Comparison of ENCODE assay signal across 22 cellular contexts in the genomic region with DNA sequence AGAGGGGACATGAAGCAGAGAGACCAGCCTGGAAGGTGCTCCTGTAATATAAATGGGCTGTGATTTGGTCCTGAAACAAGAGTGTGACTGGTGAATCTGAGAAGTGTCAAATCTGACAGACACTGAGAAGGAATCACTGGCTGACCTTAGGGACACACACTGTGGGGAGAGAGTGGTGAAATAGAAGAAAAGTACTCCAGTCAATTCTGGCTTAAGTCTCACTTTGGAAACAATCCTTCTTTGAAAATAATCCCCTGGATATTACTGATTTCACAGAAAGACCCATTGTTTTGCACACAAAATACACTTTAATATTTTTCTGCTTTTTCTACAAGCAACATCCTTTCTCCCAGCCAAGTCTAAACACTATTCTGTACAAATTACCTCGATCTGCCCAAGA.
"Had no signal": no experiment of that assay in that cellular context is flagged by ENCODE, and none has a peak within 500 bp of the region (broad histone marks: within the 10 kb centered on the region; RNA-seq: fewer than 3 reads in every experiment).

No MANE protein-coding gene starts in this region.

- H3K27ac Mint-ChIP-seq: activated CD8-positive, alpha-beta T cell treated with anti-CD3 and anti-CD28 coated beads for 36 hours; activated T-cell treated with anti-CD3 and anti-CD28 coated beads, Interleukin-2, amount 50 U/mL, for 24 hours; activated T-helper 2 cell treated with anti-CD3 and anti-CD28 coated beads, Interferon-gamma antibody, Interleukin-2, Interleukin-4, amounts not matched to agents 10 μg/mL and 5 μg/mL and 100 μg/mL, durations not matched to agents 14 hours and 24 hours and 36 hours had no signal

- H3K9me3 Mint-ChIP-seq: activated T-cell treated with anti-CD3 and anti-CD28 coated beads, Interleukin-2, amount 50 U/mL, for 24 hours; activated T-helper 2 cell treated with anti-CD3 and anti-CD28 coated beads, Interferon-gamma antibody, Interleukin-2, Interleukin-4, amounts not matched to agents 10 μg/mL and 5 μg/mL and 100 μg/mL, durations not matched to agents 14 hours and 24 hours and 36 hours; brain; central memory CD8-positive, alpha-beta T cell; naive thymus-derived CD4-positive, alpha-beta T cell had no signal

- FAIRE-seq: frontal cortex, kidney had no signal

- ATAC-seq: activated CD8-positive, alpha-beta T cell treated with anti-CD3 and anti-CD28 coated beads for 36 hours; mucosa of descending colon; naive thymus-derived CD4-positive, alpha-beta T cell had no signal

- H3K27me3 Mint-ChIP-seq: activated CD8-positive, alpha-beta T cell treated with anti-CD3 and anti-CD28 coated beads for 36 hours; activated T-cell treated with anti-CD3 and anti-CD28 coated beads, Interleukin-2, amount 50 U/mL, for 24 hours; brain; central memory CD8-positive, alpha-beta T cell; naive thymus-derived CD4-positive, alpha-beta T cell had no signal

- H3K27ac ChIP-seq: coronary artery, left lung, ovary, sigmoid colon, transverse colon, vagina had no signal

- H3K27me3 ChIP-seq: left lung, ovary, sigmoid colon, transverse colon, vagina had no signal

- DNase-seq: activated CD4-positive, alpha-beta T cell treated with anti-CD3 and anti-CD28 coated beads for 48 hours; activated CD4-positive, CD25-positive, alpha-beta regulatory T cell; activated CD8-positive, alpha-beta T cell treated with anti-CD3 and anti-CD28 coated beads for 36 hours; activated naive CD4-positive, alpha-beta T cell treated with Interleukin-2 at 50 U/mL for 16 hours; activated T-cell treated with anti-CD3 and anti-CD28 coated beads, Interleukin-2, amount 50 U/mL, for 24 hours; anterior cingulate cortex; kidney; left lung; mesenchymal stem cell; mucosa of descending colon; naive thymus-derived CD4-positive, alpha-beta T cell; ovary; sigmoid colon; stimulated activated CD4-positive, alpha-beta T cell treated with anti-CD3 and anti-CD28 coated beads, Interleukin-4, amount 100 ng/mL, for 24 hours; stimulated activated naive CD4-positive, alpha-beta T cell; transverse colon had no signal

- H3K9me3 ChIP-seq: left lung, mucosa of descending colon, ovary, sigmoid colon, transverse colon, vagina had no signal

- H3K36me3 Mint-ChIP-seq: brain had no signal

- H3K4me3 ChIP-seq: coronary artery, left lung, mucosa of descending colon, ovary, sigmoid colon, transverse colon, vagina had no signal

- H3K36me3 ChIP-seq: left lung, ovary, sigmoid colon, transverse colon, vagina had no signal

- H3K4me3 Mint-ChIP-seq: activated CD8-positive, alpha-beta T cell treated with anti-CD3 and anti-CD28 coated beads for 36 hours; activated T-cell treated with anti-CD3 and anti-CD28 coated beads, Interleukin-2, amount 50 U/mL, for 24 hours; brain; central memory CD8-positive, alpha-beta T cell had no signal
